Comparison of ENCODE assay signal across 8 cellular contexts in the genomic region with DNA sequence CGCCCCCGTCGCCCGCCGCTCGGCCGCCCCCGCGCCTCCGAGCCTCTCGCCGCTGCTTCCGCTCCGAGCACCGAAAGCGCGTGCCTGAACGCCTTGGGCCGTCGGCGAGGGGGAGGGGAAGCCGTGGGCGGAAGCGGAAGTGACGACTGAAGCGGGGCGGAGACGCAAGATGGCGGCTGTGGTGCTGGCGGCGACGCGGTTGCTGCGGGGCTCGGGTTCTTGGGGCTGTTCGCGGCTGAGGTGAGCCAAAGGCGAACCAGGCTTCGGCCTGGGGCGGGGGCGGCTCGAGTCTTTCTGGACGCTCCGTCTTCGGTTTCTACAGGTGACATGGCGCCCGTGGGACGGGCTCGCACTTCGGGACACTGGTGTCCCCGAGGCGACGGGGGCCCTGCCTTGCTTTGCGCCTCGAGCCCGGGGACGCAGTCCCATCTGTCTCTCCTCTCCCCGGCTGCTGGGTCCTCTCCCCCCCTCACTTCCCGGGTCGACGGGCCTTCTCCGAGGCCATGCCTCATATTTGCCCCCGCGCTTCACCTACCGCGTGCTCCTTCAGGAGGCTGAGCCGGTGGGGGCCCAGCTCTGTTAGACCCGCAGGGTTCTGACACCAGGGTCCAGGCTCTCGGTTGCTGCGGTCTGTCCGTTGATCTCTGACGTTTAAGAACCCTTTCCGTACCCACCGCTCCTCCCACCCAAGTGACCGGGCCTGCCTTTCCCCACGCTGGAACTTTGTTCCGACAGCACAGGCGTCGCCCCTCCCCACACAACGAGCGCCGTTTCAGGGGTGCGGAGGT. TPM values are rescaled to one million over a fixed set of nuclear protein-coding genes. Genes with fewer than 3 reads are reported as not detected.
DNase-seq lines count a peak whose midpoint lies in the region; ATAC-seq and TF ChIP-seq lines count a peak whose summit lies in the region.

A gene with protein sequence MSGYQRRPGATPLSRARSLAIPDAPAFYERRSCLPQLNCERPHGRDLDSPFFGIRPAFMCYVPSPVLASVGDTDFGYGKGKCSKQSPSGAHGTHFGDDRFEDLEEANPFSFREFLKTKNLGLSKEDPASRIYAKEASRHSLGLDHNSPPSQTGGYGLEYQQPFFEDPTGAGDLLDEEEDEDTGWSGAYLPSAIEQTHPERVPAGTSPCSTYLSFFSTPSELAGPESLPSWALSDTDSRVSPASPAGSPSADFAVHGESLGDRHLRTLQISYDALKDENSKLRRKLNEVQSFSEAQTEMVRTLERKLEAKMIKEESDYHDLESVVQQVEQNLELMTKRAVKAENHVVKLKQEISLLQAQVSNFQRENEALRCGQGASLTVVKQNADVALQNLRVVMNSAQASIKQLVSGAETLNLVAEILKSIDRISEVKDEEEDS (minus strand): TSS at position 115 of the 788 bp plus-strand sequence. CDS start 217 bp downstream, outside the sequence.
A gene with protein sequence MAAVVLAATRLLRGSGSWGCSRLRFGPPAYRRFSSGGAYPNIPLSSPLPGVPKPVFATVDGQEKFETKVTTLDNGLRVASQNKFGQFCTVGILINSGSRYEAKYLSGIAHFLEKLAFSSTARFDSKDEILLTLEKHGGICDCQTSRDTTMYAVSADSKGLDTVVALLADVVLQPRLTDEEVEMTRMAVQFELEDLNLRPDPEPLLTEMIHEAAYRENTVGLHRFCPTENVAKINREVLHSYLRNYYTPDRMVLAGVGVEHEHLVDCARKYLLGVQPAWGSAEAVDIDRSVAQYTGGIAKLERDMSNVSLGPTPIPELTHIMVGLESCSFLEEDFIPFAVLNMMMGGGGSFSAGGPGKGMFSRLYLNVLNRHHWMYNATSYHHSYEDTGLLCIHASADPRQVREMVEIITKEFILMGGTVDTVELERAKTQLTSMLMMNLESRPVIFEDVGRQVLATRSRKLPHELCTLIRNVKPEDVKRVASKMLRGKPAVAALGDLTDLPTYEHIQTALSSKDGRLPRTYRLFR (plus strand): TSS at position 159 of the 788 bp plus-strand sequence. CDS start 11 bp downstream, at position 170.

- peak within 1 kb of the TSS; percentile 97 for H3K4me3 Mint-ChIP-seq in activated T-cell treated with anti-CD3 and anti-CD28 coated beads, Interleukin-2, amount 50 U/mL, for 4 hours

- H3K27me3 Mint-ChIP-seq in activated T-cell treated with anti-CD3 and anti-CD28 coated beads, Interleukin-2, amount 50 U/mL, for 4 hours (ENCODE audit: low read depth) = no peaks in the 10 kb centered on the region

- TF ChIP-seq CTCF in Peyer's patch (IDR thresholded peaks at IDR 0.05) = no peak

- peak within 1 kb of the TSS; percentile 89 for H3K9ac ChIP-seq in mucosa of stomach (ENCODE audit: low read length)

- H3K36me3 Mint-ChIP-seq in activated T-cell treated with anti-CD3 and anti-CD28 coated beads, Interleukin-2, amount 50 U/mL, for 4 hours (ENCODE audit: insufficient read depth) = peaks cover 47% of the 10 kb centered on the region

- DNase-seq in DMS 273 (lab: John Stamatoyannopoulos, UW; ENCODE audit: unreplicated experiment) (peak; percentile 95), Peyer's patch (peak; percentile 92 to 97 (median 96))
- peak; percentile 82 for DNase-seq in Jurkat, Clone E6-1 (ENCODE audit: low read depth, low spot score)
- DNase-seq in activated T-cell treated with anti-CD3 and anti-CD28 coated beads, Interleukin-2, amount 50 U/mL, for 4 hours = peak; percentile 99
- DNase-seq in stimulated activated CD8-positive, alpha-beta memory T cell treated with anti-CD3 and anti-CD28 coated beads, Interleukin-4, amount 100 ng/mL, for 4 hours (ENCODE audit: low read depth in 2 of 2, low spot score in 1 of 2) = peak; percentile 93 to 97

- ATAC-seq in GM21576 (IDR thresholded peaks at IDR 0.05; ENCODE audit: unreplicated experiment) (peak; percentile 84), esophagus mucosa (peak; percentile 85)
- ATAC-seq in activated T-cell treated with anti-CD3 and anti-CD28 coated beads, Interleukin-2, amount 50 U/mL, for 4 hours = peak; percentile 85 to 88

- H3K27ac ChIP-seq in Peyer's patch = peak within 1 kb of the TSS; percentile 87 to 90 (median 89)

- H3K9me3 ChIP-seq in Peyer's patch = no peaks in the 10 kb centered on the region
- no peaks in the 10 kb centered on the region for H3K9me3 ChIP-seq in mucosa of stomach (ENCODE audit: control insufficient read depth, low read length)

- H3K4me1 ChIP-seq in Peyer's patch (peaks cover 0 to 28% (median 18%) of the 10 kb centered on the region in 4 donors), mucosa of stomach (ENCODE audit: control insufficient read depth, insufficient read depth, low read length) (peaks cover 16% of the 10 kb centered on the region)

- no peaks in the 10 kb centered on the region for H3K9me3 Mint-ChIP-seq in activated T-cell treated with anti-CD3 and anti-CD28 coated beads, Interleukin-2, amount 50 U/mL, for 4 hours

- peaks cover 0 to 53% (median 0%) of the 10 kb centered on the region in 3 donors for H3K36me3 ChIP-seq in Peyer's patch
- peaks cover 10% of the 10 kb centered on the region for H3K36me3 ChIP-seq in mucosa of stomach (ENCODE audit: control insufficient read depth, insufficient read depth, low read length)

- peak within 1 kb of the TSS; percentile 93 for H3K4me3 ChIP-seq in Jurkat, Clone E6-1 (ENCODE audit: low read length)
- H3K4me3 ChIP-seq in Peyer's patch (peak within 1 kb of the TSS; percentile 72 to 99 (median 96)), mucosa of stomach (ENCODE audit: low read length) (peak within 1 kb of the TSS; percentile 69)

- H3K4me1 Mint-ChIP-seq in activated T-cell treated with anti-CD3 and anti-CD28 coated beads, Interleukin-2, amount 50 U/mL, for 4 hours (ENCODE audit: low read depth) = peaks cover 48% of the 10 kb centered on the region

- TF ChIP-seq POLR2A in Peyer's patch (IDR thresholded peaks at IDR 0.05) = peak; percentile 74 to 80

- H3K27me3 ChIP-seq in Peyer's patch (no peaks in the 10 kb centered on the region), mucosa of stomach (ENCODE audit: control insufficient read depth, insufficient read depth, low read length) (no peaks in the 10 kb centered on the region)

RNA-seq across cellular contexts. Expression of the first gene that starts in this region (rescaled TPM):
- polyA plus RNA-seq in Jurkat, Clone E6-1 (2012; ENCODE audit: insufficient read depth, insufficient read length) = 112 TPM
- total RNA-seq in Peyer's patch (100 to 1,000 TPM in 1 of 4 donors, 10 to 100 TPM in 3; 29.9 to 193 (median 50.2) TPM), esophagus mucosa (22.8 TPM)
- 10 to 100 TPM; 52.8 to 65.0 (median 59.9) TPM for total RNA-seq in activated T-cell treated with anti-CD3 and anti-CD28 coated beads, Interleukin-2, amount 50 U/mL, for 4 hours

RNA-seq across cellular contexts. Expression of the second gene that starts in this region (rescaled TPM):
- 95.9 TPM for polyA plus RNA-seq in Jurkat, Clone E6-1 (2012; ENCODE audit: insufficient read depth, insufficient read length)
- total RNA-seq in Peyer's patch (10 to 100 TPM; 32.8 to 73.4 (median 47.3) TPM), esophagus mucosa (29.4 TPM)
- 10 to 100 TPM; 85.8 to 95.5 (median 94.7) TPM for total RNA-seq in activated T-cell treated with anti-CD3 and anti-CD28 coated beads, Interleukin-2, amount 50 U/mL, for 4 hours

Comparison
In these comparisons a context has a peak if more than half of its experiments do, and no peak if none do; other contexts are left out.
1. Peak in every context shown above with its lines: DNase-seq, ATAC-seq, H3K4me3 ChIP-seq and H3K27ac ChIP-seq.